20 cellular contexts compared by ENCODE assay signal in the genomic region with DNA sequence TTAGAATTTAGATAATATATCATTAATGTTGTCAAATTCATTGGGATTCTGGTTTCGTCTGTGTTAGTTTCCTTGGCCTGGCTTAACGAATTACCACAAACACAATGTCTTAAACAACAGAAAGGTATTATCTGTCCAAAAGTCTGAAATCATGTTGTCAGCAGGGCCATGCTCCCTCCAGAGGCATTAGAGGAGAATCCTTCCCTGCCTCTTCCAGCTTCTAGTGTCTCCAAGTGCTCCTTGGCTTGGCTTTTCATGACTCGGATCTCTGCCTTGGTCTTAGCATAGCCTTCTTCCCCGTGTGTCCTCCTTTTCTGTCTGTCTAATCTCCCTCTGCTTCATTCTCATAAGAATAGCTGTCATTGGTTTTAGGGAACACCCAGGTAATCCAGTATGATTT.
"Had no signal": no experiment of that assay in that cellular context is flagged by ENCODE, and none has a peak within 500 bp of the region (broad histone marks: within the 10 kb centered on the region; RNA-seq: fewer than 3 reads in every experiment).

No MANE protein-coding gene starts in this region.

- H3K27me3 ChIP-seq: adrenal gland, breast epithelium, esophagus muscularis mucosa, left lung, pancreas, stomach, vagina had no signal

- H3K36me3 Mint-ChIP-seq: activated naive CD4-positive, alpha-beta T cell treated with anti-CD3 and anti-CD28 coated beads, Interleukin-2, amount 50 U/mL, for 72 hours; stimulated activated effector memory CD8-positive, alpha-beta T cell treated with anti-CD3 and anti-CD28 coated beads, Interleukin-12 subunit alpha, Interleukin-12 subunit beta, amount 100 ng/mL, for 72 hours had no signal

- ATAC-seq: activated naive CD4-positive, alpha-beta T cell treated with anti-CD3 and anti-CD28 coated beads, Interleukin-2, amount 50 U/mL, for 72 hours; left lung; pancreas; sciatic nerve; stimulated activated effector memory CD8-positive, alpha-beta T cell treated with anti-CD3 and anti-CD28 coated beads, Interleukin-12 subunit alpha, Interleukin-12 subunit beta, amount 100 ng/mL, for 72 hours had no signal

- H3K27ac Mint-ChIP-seq: activated naive CD4-positive, alpha-beta T cell treated with anti-CD3 and anti-CD28 coated beads, Interleukin-2, amount 50 U/mL, for 72 hours; activated T-helper 1 cell treated with anti-CD3 and anti-CD28 coated beads, Interleukin-12 subunit alpha, Interleukin-12 subunit beta, Interleukin-2, Interleukin-4 antibody, amounts not matched to agents 30 ng/mL and 10 ng/mL and 1 ng/mL, durations not matched to agents 14 hours and 24 hours and 36 hours; stimulated activated effector memory CD8-positive, alpha-beta T cell treated with anti-CD3 and anti-CD28 coated beads, Interleukin-12 subunit alpha, Interleukin-12 subunit beta, amount 100 ng/mL, for 72 hours had no signal

- H3K27ac ChIP-seq: adrenal gland, breast epithelium, coronary artery, esophagus muscularis mucosa, left lung, pancreas, stomach, vagina, WERI-Rb-1 had no signal

- FAIRE-seq: astrocyte, pancreas had no signal

- H3K36me3 ChIP-seq: adrenal gland, breast epithelium, esophagus muscularis mucosa, left lung, pancreas, stomach, vagina, WERI-Rb-1 had no signal

- H3K9me3 Mint-ChIP-seq: activated naive CD4-positive, alpha-beta T cell treated with anti-CD3 and anti-CD28 coated beads, Interleukin-2, amount 50 U/mL, for 72 hours; activated T-helper 1 cell treated with anti-CD3 and anti-CD28 coated beads, Interleukin-12 subunit alpha, Interleukin-12 subunit beta, Interleukin-2, Interleukin-4 antibody, amounts not matched to agents 30 ng/mL and 10 ng/mL and 1 ng/mL, durations not matched to agents 14 hours and 24 hours and 36 hours had no signal

- H3K9me3 ChIP-seq: adrenal gland, breast epithelium, esophagus muscularis mucosa, pancreas, stomach, vagina had no signal

- DNase-seq: activated CD4-positive, alpha-beta T cell treated with anti-CD3 and anti-CD28 coated beads, Interleukin-2, amount 50 U/mL, for 48 hours; activated gamma-delta T cell treated with Interleukin-2 at 50 U/mL for 16 hours; activated T-cell treated with anti-CD3 and anti-CD28 coated beads for 4 hours; adrenal gland; left lung; pancreas; stimulated activated CD4-positive, alpha-beta T cell treated with anti-CD3 and anti-CD28 coated beads, Interleukin-4, amount 100 ng/mL, for 24 hours; stomach; T-helper 2 cell; trophoblast cell; WERI-Rb-1 had no signal

- H3K4me3 ChIP-seq: adrenal gland, breast epithelium, coronary artery, esophagus muscularis mucosa, left lung, pancreas, stomach, vagina had no signal

- H3K4me1 ChIP-seq: adrenal gland, breast epithelium, esophagus muscularis mucosa, left lung, pancreas, stomach, vagina had no signal

- H3K4me1 Mint-ChIP-seq: stimulated activated effector memory CD8-positive, alpha-beta T cell treated with anti-CD3 and anti-CD28 coated beads, Interleukin-12 subunit alpha, Interleukin-12 subunit beta, amount 100 ng/mL, for 72 hours had no signal

- H3K4me3 Mint-ChIP-seq: activated T-helper 1 cell treated with anti-CD3 and anti-CD28 coated beads, Interleukin-12 subunit alpha, Interleukin-12 subunit beta, Interleukin-2, Interleukin-4 antibody, amounts not matched to agents 30 ng/mL and 10 ng/mL and 1 ng/mL, durations not matched to agents 14 hours and 24 hours and 36 hours; stimulated activated effector memory CD8-positive, alpha-beta T cell treated with anti-CD3 and anti-CD28 coated beads, Interleukin-12 subunit alpha, Interleukin-12 subunit beta, amount 100 ng/mL, for 72 hours had no signal
